ENCODE assay signal across 8 cellular contexts in genomic region chrX:80808160-80808735, GRCh38. TPM values are rescaled to one million over a fixed set of nuclear protein-coding genes. Genes with fewer than 3 reads are reported as not detected.
A peak's percentile ranks its signal among the peaks of the same experiment; 100 is the strongest.
DNase-seq lines count a peak whose midpoint lies in the region; ATAC-seq and TF ChIP-seq lines count a peak whose summit lies in the region.

No MANE protein-coding gene starts in this region.

- no peaks in the 10 kb centered on the region for H3K9me3 ChIP-seq in KOPT-K1 (ENCODE audit: insufficient read depth, low read length, poor library complexity, severe bottlenecking)
- no peaks in the 10 kb centered on the region for H3K9me3 ChIP-seq in suprapubic skin

- no peak for TF ChIP-seq EP300 in suprapubic skin (IDR thresholded peaks at IDR 0.05)

- no peaks in the 10 kb centered on the region for H3K36me3 ChIP-seq in KOPT-K1 (ENCODE audit: insufficient read depth, low read length)
- H3K36me3 ChIP-seq in suprapubic skin = no peaks in the 10 kb centered on the region

- DNase-seq in DMS79 treated with DMSO at 0.1 percent for 48 hours (lab: John Stamatoyannopoulos, UW) (peak; percentile 35), activated gamma-delta T cell treated with Interleukin-2 at 50 U/mL for 16 hours (peak; percentile 62), foreskin fibroblast (peak; percentile 52 to 83), neural crest cell (ENCODE audit: low read depth, low spot score) (peak; percentile 48), suprapubic skin (ENCODE audit: low spot score in 2 of 2) (peak; percentile 82 to 84)

- H3K4me3 Mint-ChIP-seq in neural crest cell = peak overlapping the region; percentile 99

- no peaks in the 10 kb centered on the region for H3K9me3 Mint-ChIP-seq in neural crest cell

- ATAC-seq in GM21786 (IDR thresholded peaks at IDR 0.05; ENCODE audit: unreplicated experiment) = peak; percentile 50

- peaks cover 5% of the 10 kb centered on the region for H3K4me1 Mint-ChIP-seq in neural crest cell

- no peaks in the 10 kb centered on the region for H3K27me3 Mint-ChIP-seq in neural crest cell (ENCODE audit: low read depth)

- H3K27ac Mint-ChIP-seq in neural crest cell (ENCODE audit: unreplicated experiment) = peak overlapping the region; percentile 94

- H3K27ac ChIP-seq in KOPT-K1 (ENCODE audit: low read depth, low read length, poor library complexity, severe bottlenecking) (peak overlapping the region; percentile 75), suprapubic skin (peak overlapping the region; percentile 84)

- TF ChIP-seq CTCF in foreskin fibroblast (IDR thresholded peaks at IDR 0.05; ENCODE audit: low read depth, low read length) = no peak
- no peak for TF ChIP-seq CTCF in neural crest cell (conservative IDR thresholded peaks at IDR 0.05)
- no peak for TF ChIP-seq CTCF in suprapubic skin (IDR thresholded peaks at IDR 0.05)

- 30% methylated on average over 24 of the region's 24 CpGs for WGBS in suprapubic skin

- peaks cover 6% of the 10 kb centered on the region for H3K4me1 ChIP-seq in suprapubic skin

- peak overlapping the region; percentile 79 to 87 for H3K4me3 ChIP-seq in foreskin fibroblast (ENCODE audit: low read depth in 1 of 2, low read length in 2 of 2)
- H3K4me3 ChIP-seq in suprapubic skin = peak overlapping the region; percentile 61

- H3K36me3 Mint-ChIP-seq in neural crest cell (ENCODE audit: low read depth) = peaks cover 5% of the 10 kb centered on the region

- TF ChIP-seq POLR2A in Raji (IDR thresholded peaks at IDR 0.05; ENCODE audit: insufficient read depth, low read depth, low read length) = peak; percentile 38
- TF ChIP-seq POLR2A in suprapubic skin (IDR thresholded peaks at IDR 0.05) = no peak

- no peaks in the 10 kb centered on the region for H3K27me3 ChIP-seq in suprapubic skin

RNA-seq across cellular contexts. Expression of gene BRWD3, which starts 1.4 kb away (rescaled TPM):
- total RNA-seq in neural crest cell (30.7 and 31.1 TPM in 2 replicates), suprapubic skin (10 to 100 TPM; 20.7 to 45.4 (median 33.1) TPM)

Comparison
In these comparisons a context has a peak if more than half of its experiments do, and no peak if none do; other contexts are left out.
1. Peak in every context shown above with its lines: DNase-seq, ATAC-seq, H3K4me3 ChIP-seq and H3K27ac ChIP-seq.